11 cellular contexts compared by ENCODE assay signal in genomic region chr11:114111369-114112042, GRCh38. TPM values are rescaled to one million over a fixed set of nuclear protein-coding genes. Genes with fewer than 3 reads are reported as not detected.
DNase-seq lines count a peak whose midpoint lies in the region; FAIRE-seq lines count a peak whose summit lies in the region.
"Had no signal": no experiment of that assay in that cellular context is flagged by ENCODE, and none has a peak within 500 bp of the region (broad histone marks: within the 10 kb centered on the region; RNA-seq: fewer than 3 reads in every experiment).

No MANE protein-coding gene starts in this region.

- no peaks in the 10 kb centered on the region for H3K9me3 Mint-ChIP-seq in dendritic cell treated with granulocyte-macrophage colony-stimulating factor and Interleukin-4, amounts not matched to agents 40 ng/mL and 50 ng/mL, for 4 days
- no peaks in the 10 kb centered on the region for H3K9me3 Mint-ChIP-seq in activated T-helper 2 cell treated with anti-CD3 and anti-CD28 coated beads, Interferon-gamma antibody, Interleukin-2, Interleukin-4, amounts not matched to agents 10 μg/mL and 5 μg/mL and 100 μg/mL, durations not matched to agents 14 hours and 24 hours and 36 hours

- peak overlapping the region; percentile 12 for H3K27ac ChIP-seq in stomach smooth muscle (ENCODE audit: low read length)

- H3K27me3 ChIP-seq in stomach smooth muscle (ENCODE audit: control insufficient read depth in 1 of 2, insufficient read depth in 2 of 2, low read length in 2 of 2), result no peaks in the 10 kb centered on the region
- H3K27me3 ChIP-seq: Peyer's patch had no signal

- H3K9me3 ChIP-seq in stomach smooth muscle (ENCODE audit: control insufficient read depth in 2 of 2, low read length in 2 of 2), result no peaks in the 10 kb centered on the region
- H3K9me3 ChIP-seq: Peyer's patch had no signal

- no peak for FAIRE-seq in frontal cortex (lab: Jason Lieb, UNC)

- peak; percentile 22 for DNase-seq in MV-4-11 (lab: John Stamatoyannopoulos, UW)
- peak; percentile 57 to 69 for DNase-seq in lung microvascular endothelial cell (ENCODE audit: low read depth in 2 of 2)
- DNase-seq in frontal cortex (ENCODE audit: low spot score in 2 of 2), result no peak
- DNase-seq in activated T-helper 2 cell treated with anti-CD3 and anti-CD28 coated beads, Interferon-gamma antibody, Interleukin-2, Interleukin-4, amounts not matched to agents 10 μg/mL and 5 μg/mL and 100 μg/mL, durations not matched to agents 14 hours and 24 hours and 36 hours (ENCODE audit: low spot score), result no peak
- no peak for DNase-seq in SKM-1 (lab: John Stamatoyannopoulos, UW; ENCODE audit: unreplicated experiment)
- DNase-seq in NCI-H187 treated with DMSO at 0.1 percent for 48 hours (lab: John Stamatoyannopoulos, UW), result no peak
- DNase-seq: cortex of kidney, kidney glomerular epithelial cell had no signal

- H3K4me3 ChIP-seq in stomach smooth muscle (ENCODE audit: low read length in 2 of 2), result peak overlapping the region in 1 of 2 donors; percentile 1

- peak overlapping the region; percentile 43 for H3K27ac Mint-ChIP-seq in dendritic cell treated with granulocyte-macrophage colony-stimulating factor and Interleukin-4, amounts not matched to agents 40 ng/mL and 50 ng/mL, for 4 days
- no peak overlapping the region for H3K27ac Mint-ChIP-seq in activated T-helper 2 cell treated with anti-CD3 and anti-CD28 coated beads, Interferon-gamma antibody, Interleukin-2, Interleukin-4, amounts not matched to agents 10 μg/mL and 5 μg/mL and 100 μg/mL, durations not matched to agents 14 hours and 24 hours and 36 hours

- no peak overlapping the region for H3K9ac ChIP-seq in stomach smooth muscle (ENCODE audit: low read length in 2 of 2)

- H3K4me1 Mint-ChIP-seq in dendritic cell treated with granulocyte-macrophage colony-stimulating factor and Interleukin-4, amounts not matched to agents 40 ng/mL and 50 ng/mL, for 4 days (ENCODE audit: low read depth), result peaks cover 27% of the 10 kb centered on the region
- H3K4me1 Mint-ChIP-seq in activated T-helper 2 cell treated with anti-CD3 and anti-CD28 coated beads, Interferon-gamma antibody, Interleukin-2, Interleukin-4, amounts not matched to agents 10 μg/mL and 5 μg/mL and 100 μg/mL, durations not matched to agents 14 hours and 24 hours and 36 hours (ENCODE audit: low read depth), result peaks cover 31% of the 10 kb centered on the region

- H3K36me3 Mint-ChIP-seq in dendritic cell treated with granulocyte-macrophage colony-stimulating factor and Interleukin-4, amounts not matched to agents 40 ng/mL and 50 ng/mL, for 4 days (ENCODE audit: low read depth), result no peaks in the 10 kb centered on the region
- no peaks in the 10 kb centered on the region for H3K36me3 Mint-ChIP-seq in activated T-helper 2 cell treated with anti-CD3 and anti-CD28 coated beads, Interferon-gamma antibody, Interleukin-2, Interleukin-4, amounts not matched to agents 10 μg/mL and 5 μg/mL and 100 μg/mL, durations not matched to agents 14 hours and 24 hours and 36 hours (ENCODE audit: low read depth)

- peaks cover 0 to 2% of the 10 kb centered on the region in 2 donors for H3K36me3 ChIP-seq in stomach smooth muscle (ENCODE audit: control insufficient read depth in 2 of 2, insufficient read depth in 2 of 2, low read length in 2 of 2)

- H3K4me1 ChIP-seq in stomach smooth muscle (ENCODE audit: control insufficient read depth, insufficient read depth, low read length), result peaks cover 37% of the 10 kb centered on the region

- H3K4me3 Mint-ChIP-seq in dendritic cell treated with granulocyte-macrophage colony-stimulating factor and Interleukin-4, amounts not matched to agents 40 ng/mL and 50 ng/mL, for 4 days, result peak overlapping the region; percentile 20
- no peak overlapping the region for H3K4me3 Mint-ChIP-seq in activated T-helper 2 cell treated with anti-CD3 and anti-CD28 coated beads, Interferon-gamma antibody, Interleukin-2, Interleukin-4, amounts not matched to agents 10 μg/mL and 5 μg/mL and 100 μg/mL, durations not matched to agents 14 hours and 24 hours and 36 hours (ENCODE audit: low read depth)

- intact Hi-C loops in dendritic cell treated with granulocyte-macrophage colony-stimulating factor and Interleukin-4, amounts not matched to agents 40 ng/mL and 50 ng/mL, for 4 days (cut with micrococcal nuclease), result no loop called here
- intact Hi-C loops in activated T-helper 2 cell treated with anti-CD3 and anti-CD28 coated beads, Interferon-gamma antibody, Interleukin-2, Interleukin-4, amounts not matched to agents 10 μg/mL and 5 μg/mL and 100 μg/mL, durations not matched to agents 14 hours and 24 hours and 36 hours (cut with micrococcal nuclease), result no loop called here

- peaks cover 4% of the 10 kb centered on the region for H3K27me3 Mint-ChIP-seq in dendritic cell treated with granulocyte-macrophage colony-stimulating factor and Interleukin-4, amounts not matched to agents 40 ng/mL and 50 ng/mL, for 4 days
- peaks cover 76% of the 10 kb centered on the region for H3K27me3 Mint-ChIP-seq in activated T-helper 2 cell treated with anti-CD3 and anti-CD28 coated beads, Interferon-gamma antibody, Interleukin-2, Interleukin-4, amounts not matched to agents 10 μg/mL and 5 μg/mL and 100 μg/mL, durations not matched to agents 14 hours and 24 hours and 36 hours (ENCODE audit: low read depth)

RNA-seq across cellular contexts. Expression of gene ZBTB16, which starts 52.0 kb away (rescaled TPM):
- 10.0 and 22.0 TPM in 2 replicates for total RNA-seq in lung microvascular endothelial cell
- total RNA-seq in frontal cortex, result 3.7 TPM
- 2.8 and 2.9 TPM in 2 replicates for total RNA-seq in activated T-helper 2 cell treated with anti-CD3 and anti-CD28 coated beads, Interferon-gamma antibody, Interleukin-2, Interleukin-4, amounts not matched to agents 10 μg/mL and 5 μg/mL and 100 μg/mL, durations not matched to agents 14 hours and 24 hours and 36 hours

Comparison
In these comparisons a context has a peak if more than half of its experiments do, and no peak if none do; other contexts are left out.
1. DNase-seq: peak in MV-4-11 (single experiment) and lung microvascular endothelial cell (2 of 2); none in frontal cortex (0 of 2), activated T-helper 2 cell treated with anti-CD3 and anti-CD28 coated beads, Interferon-gamma antibody, Interleukin-2, Interleukin-4, amounts not matched to agents 10 μg/mL and 5 μg/mL and 100 μg/mL, durations not matched to agents 14 hours and 24 hours and 36 hours (single experiment), SKM-1 (single experiment) and NCI-H187 treated with DMSO at 0.1 percent for 48 hours (single experiment).